8 cellular contexts compared by ENCODE assay signal in genomic region chr12:109573029-109573913, GRCh38. TPM values are rescaled to one million over a fixed set of nuclear protein-coding genes. Genes with fewer than 3 reads are reported as not detected.
A peak's percentile ranks its signal among the peaks of the same experiment; 100 is the strongest.
DNase-seq lines count a peak whose midpoint lies in the region; FAIRE-seq and TF ChIP-seq lines count a peak whose summit lies in the region.

Gene MMAB, minus strand, starts transcription at chr12:109573504. Its CDS starts 24 bp downstream, at chr12:109573480.
Gene MVK, plus strand, starts transcription at chr12:109573794. Its CDS starts 1,029 bp downstream, at chr12:109574823.

- peak within 1 kb of the TSS; percentile 85 for H3K4me2 ChIP-seq in neuronal stem cell (ENCODE audit: insufficient read depth, low read length, poor library complexity, severe bottlenecking)

- peak within 1 kb of the TSS; percentile 89 for H2BK5ac ChIP-seq in neuronal stem cell (ENCODE audit: low read length)

- H3K4me1 ChIP-seq in neuronal stem cell (ENCODE audit: control insufficient read depth in 2 of 2, insufficient read depth in 1 of 2, low read depth in 1 of 2, low read length in 2 of 2), result peaks cover 13 to 15% of the 10 kb centered on the region in 2 donors

- CTCF ChIA-PET in activated naive CD4-positive, alpha-beta T cell treated with anti-CD3 and anti-CD28 coated beads for 36 hours (lab: Charles Lee), result interaction anchor here (0.7 to 3.9 kb wide), 7 partner anchors 13 to 141 kb away, joined by 3 to 32 read pairs (median 4); partner anchors contain the start of gene FAM222A

- peak within 1 kb of the TSS; percentile 92 for H3K4me3 Mint-ChIP-seq in activated naive CD4-positive, alpha-beta T cell treated with anti-CD3 and anti-CD28 coated beads for 36 hours

- peak within 1 kb of the TSS; percentile 95 for H3K23ac ChIP-seq in neuronal stem cell (ENCODE audit: low read depth, low read length, poor library complexity)

- no peak within 1 kb of the TSS for H4K8ac ChIP-seq in neuronal stem cell (ENCODE audit: low read depth, low read length)

- H3K14ac ChIP-seq in neuronal stem cell (ENCODE audit: low read length), result peak within 1 kb of the TSS; percentile 83

- H3K9me3 Mint-ChIP-seq in activated naive CD4-positive, alpha-beta T cell treated with anti-CD3 and anti-CD28 coated beads for 36 hours, result no peaks in the 10 kb centered on the region

- DNase-seq in GM03348 (ENCODE audit: low spot score), result peak; percentile 99
- peak; percentile 98 for DNase-seq in HFF-Myc (ENCODE audit: extremely low read depth, low read depth)
- peak; percentile 99 for DNase-seq in NAMALWA (ENCODE audit: low spot score)
- DNase-seq in SK-N-DZ (ENCODE audit: low spot score), result peak; percentile 100
- DNase-seq in activated naive CD4-positive, alpha-beta T cell treated with anti-CD3 and anti-CD28 coated beads for 36 hours, result peak; percentile 100
- peak; percentile 99 for DNase-seq in frontal cortex (ENCODE audit: low spot score in 2 of 2)
- DNase-seq in neuronal stem cell (ENCODE audit: low spot score), result peak; percentile 99

- H4K91ac ChIP-seq in neuronal stem cell (ENCODE audit: low read depth, low read length, poor library complexity), result peak within 1 kb of the TSS; percentile 94

- H3K79me1 ChIP-seq in neuronal stem cell (ENCODE audit: low read depth, low read length), result peaks cover 2% of the 10 kb centered on the region

- peaks cover 23% of the 10 kb centered on the region for H3K4me1 Mint-ChIP-seq in activated naive CD4-positive, alpha-beta T cell treated with anti-CD3 and anti-CD28 coated beads for 36 hours (ENCODE audit: low read depth)

- H3K27me3 ChIP-seq in neuronal stem cell (ENCODE audit: control insufficient read depth in 3 of 3, insufficient read depth in 3 of 3, low read depth in 1 of 3, low read length in 3 of 3), result no peaks in the 10 kb centered on the region

- H2BK120ac ChIP-seq in neuronal stem cell (ENCODE audit: low read depth, low read length), result peak within 1 kb of the TSS; percentile 97

- peak within 1 kb of the TSS; percentile 90 for H3K27ac Mint-ChIP-seq in activated naive CD4-positive, alpha-beta T cell treated with anti-CD3 and anti-CD28 coated beads for 36 hours

- no peak within 1 kb of the TSS for H3K4ac ChIP-seq in neuronal stem cell (ENCODE audit: low read length)

- peaks cover 27 to 77% of the 10 kb centered on the region in 2 donors for H3K36me3 ChIP-seq in neuronal stem cell (replicated peaks in 1 of 2; ENCODE audit: control insufficient read depth in 2 of 2, insufficient read depth in 2 of 2, low read length in 2 of 2)

- WGBS in neuronal stem cell (ENCODE audit: extremely low coverage in 2 of 2, insufficient read length in 2 of 2, insufficient replicate concordance in 1 of 2), 2 donors, result no CpG with 5 or more reads among the region's 74 CpGs

- H3K4me3 ChIP-seq in HFF-Myc (replicated peaks; ENCODE audit: low read depth, low read length) (peak within 1 kb of the TSS; percentile 70), neuronal stem cell (ENCODE audit: low read length in 2 of 2) (peak within 1 kb of the TSS; percentile 91 to 92)

- peak within 1 kb of the TSS; percentile 52 for H2BK12ac ChIP-seq in neuronal stem cell (ENCODE audit: low read length)

- H3K36me3 Mint-ChIP-seq in activated naive CD4-positive, alpha-beta T cell treated with anti-CD3 and anti-CD28 coated beads for 36 hours (ENCODE audit: low read depth), result peaks cover 16% of the 10 kb centered on the region

- FAIRE-seq in frontal cortex (lab: Jason Lieb, UNC), result peak; percentile 79

- H3K18ac ChIP-seq in neuronal stem cell (ENCODE audit: low read length), result peak within 1 kb of the TSS; percentile 99

- H2BK15ac ChIP-seq in neuronal stem cell (ENCODE audit: low read length), result peak within 1 kb of the TSS; percentile 90

- intact Hi-C loops in activated naive CD4-positive, alpha-beta T cell treated with anti-CD3 and anti-CD28 coated beads for 36 hours (cut with micrococcal nuclease), result loop anchor here (1.0 to 10.0 kb wide), 11 partner anchors 22 to 1011 kb away; partner anchors contain the start of genes FAM222A, GLTP, ISCU and KCTD10

- peak within 1 kb of the TSS; percentile 84 for H3K27ac ChIP-seq in neuronal stem cell (replicated peaks; ENCODE audit: low read length)

- H3K9ac ChIP-seq in neuronal stem cell (ENCODE audit: low read depth, low read length, poor library complexity), result peak within 1 kb of the TSS; percentile 87

- H2AFZ ChIP-seq in neuronal stem cell (ENCODE audit: low read length), result peak within 1 kb of the TSS; percentile 94

- peaks cover 0 to 2% of the 10 kb centered on the region in 2 donors for H3K9me3 ChIP-seq in neuronal stem cell (replicated peaks in 1 of 2; ENCODE audit: control insufficient read depth in 2 of 2, insufficient read depth in 1 of 2, low read depth in 1 of 2, low read length in 2 of 2)

- no peak for TF ChIP-seq CTCF in HFF-Myc (IDR thresholded peaks at IDR 0.05; ENCODE audit: low read depth, low read length, missing control alignments)
- no peak for TF ChIP-seq CTCF in subcutaneous adipose tissue (IDR thresholded peaks at IDR 0.05; ENCODE audit: low read depth)

- H3K27me3 Mint-ChIP-seq in activated naive CD4-positive, alpha-beta T cell treated with anti-CD3 and anti-CD28 coated beads for 36 hours (ENCODE audit: low read depth), result no peaks in the 10 kb centered on the region

- H2AK5ac ChIP-seq in neuronal stem cell (ENCODE audit: low read depth, low read length), result peak within 1 kb of the TSS; percentile 94

RNA-seq across cellular contexts. Expression of gene MMAB, which starts in this region (rescaled TPM):
- polyA plus RNA-seq in SK-N-DZ (2014; cell fraction: cytosol; rRNA removed), result 64.6 and 81.1 TPM in 2 replicates
- polyA plus RNA-seq in SK-N-DZ (2014; cell fraction: nucleus; rRNA removed), result 66.7 and 82.8 TPM in 2 replicates
- total RNA-seq in activated naive CD4-positive, alpha-beta T cell treated with anti-CD3 and anti-CD28 coated beads for 36 hours, result 10 to 100 TPM; 43.8 to 44.9 TPM
- 13.9 TPM for total RNA-seq in frontal cortex
- 27.4 TPM for polyA plus RNA-seq in neuronal stem cell (2013, experiment 1 of 2)
- 27.9 TPM for polyA plus RNA-seq in neuronal stem cell (2013, experiment 2 of 2)
- total RNA-seq in subcutaneous adipose tissue, result 10 to 100 TPM; 11.7 to 45.6 (median 24.7) TPM

RNA-seq across cellular contexts. Expression of gene MVK, which starts in this region (rescaled TPM):
- 35.7 and 38.1 TPM in 2 replicates for polyA plus RNA-seq in SK-N-DZ (2014; cell fraction: cytosol; rRNA removed)
- 55.4 and 61.2 TPM in 2 replicates for polyA plus RNA-seq in SK-N-DZ (2014; cell fraction: nucleus; rRNA removed)
- total RNA-seq in activated naive CD4-positive, alpha-beta T cell treated with anti-CD3 and anti-CD28 coated beads for 36 hours, result 10 to 100 TPM; 19.8 to 20.2 TPM
- total RNA-seq in frontal cortex (14.3 TPM), subcutaneous adipose tissue (10 to 100 TPM in 2 of 4 donors, 1 to 10 TPM in 2; 5.4 to 15.1 (median 11.5) TPM)
- 25.4 TPM for polyA plus RNA-seq in neuronal stem cell (2013, experiment 1 of 2)
- polyA plus RNA-seq in neuronal stem cell (2013, experiment 2 of 2), result 26.4 TPM

Comparison
In these comparisons a context has a peak if more than half of its experiments do, and no peak if none do; other contexts are left out.
1. Peak in every context shown above with its lines: DNase-seq, H3K4me3 ChIP-seq and H3K27ac ChIP-seq.